15 cellular contexts compared by ENCODE assay signal in the genomic region with DNA sequence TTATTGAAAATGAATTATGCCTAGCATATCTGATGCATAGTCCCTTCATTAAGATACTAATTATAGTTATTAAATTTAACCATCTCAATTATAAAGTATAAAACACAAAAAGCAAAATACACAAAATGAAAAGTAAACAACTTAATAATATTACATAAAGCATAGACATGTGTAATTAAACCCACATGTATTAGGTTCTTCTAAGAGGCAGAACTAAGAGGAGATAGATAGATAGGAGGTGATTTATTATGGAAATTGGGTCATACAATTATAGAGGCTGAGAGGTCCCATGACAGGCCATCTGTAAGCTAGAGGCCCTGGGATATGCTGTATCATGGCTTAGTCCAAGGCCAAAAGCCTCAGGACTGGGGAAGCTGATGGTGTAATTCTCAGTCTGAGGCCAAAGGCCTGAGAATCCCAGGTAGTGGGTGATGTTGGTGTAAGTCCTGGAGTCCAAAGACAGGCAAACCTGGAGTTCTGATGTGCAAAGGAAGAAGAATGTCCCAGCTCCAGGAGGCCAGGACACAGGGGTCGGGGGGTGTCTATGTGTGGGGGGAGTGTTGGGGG.
"Had no signal": no experiment of that assay in that cellular context is flagged by ENCODE, and none has a peak within 500 bp of the region (broad histone marks: within the 10 kb centered on the region; RNA-seq: fewer than 3 reads in every experiment).

No MANE protein-coding gene starts in this region.

- H3K4me3 ChIP-seq: coronary artery, gastrocnemius medialis, left ventricle myocardium inferior, lung, psoas muscle had no signal

- H3K4me1 ChIP-seq: gastrocnemius medialis, left ventricle myocardium inferior, psoas muscle had no signal

- H3K9me3 ChIP-seq: gastrocnemius medialis, psoas muscle had no signal

- H3K27me3 ChIP-seq: gastrocnemius medialis had no signal

- H3K36me3 ChIP-seq: gastrocnemius medialis, left ventricle myocardium inferior had no signal

- H3K27ac ChIP-seq: coronary artery, gastrocnemius medialis, left ventricle myocardium inferior, psoas muscle had no signal

- ATAC-seq: gastrocnemius medialis, psoas muscle had no signal

- DNase-seq: effector CD4-positive, alpha-beta T cell; endodermal cell; erythroblast; gastrocnemius medialis; immature natural killer cell; left ventricle myocardium inferior; mesenchymal stem cell; naive B cell; psoas muscle; small intestine; stimulated activated CD4-positive, alpha-beta T cell treated with anti-CD3 and anti-CD28 coated beads, Interleukin-12 subunit alpha, Interleukin-12 subunit beta, amount 100 ng/mL, for 4 hours; stimulated activated naive CD4-positive, alpha-beta T cell treated with Interleukin-2 at 50 U/mL for 16 hours; trophoblast cell had no signal
